In the genomic region with DNA sequence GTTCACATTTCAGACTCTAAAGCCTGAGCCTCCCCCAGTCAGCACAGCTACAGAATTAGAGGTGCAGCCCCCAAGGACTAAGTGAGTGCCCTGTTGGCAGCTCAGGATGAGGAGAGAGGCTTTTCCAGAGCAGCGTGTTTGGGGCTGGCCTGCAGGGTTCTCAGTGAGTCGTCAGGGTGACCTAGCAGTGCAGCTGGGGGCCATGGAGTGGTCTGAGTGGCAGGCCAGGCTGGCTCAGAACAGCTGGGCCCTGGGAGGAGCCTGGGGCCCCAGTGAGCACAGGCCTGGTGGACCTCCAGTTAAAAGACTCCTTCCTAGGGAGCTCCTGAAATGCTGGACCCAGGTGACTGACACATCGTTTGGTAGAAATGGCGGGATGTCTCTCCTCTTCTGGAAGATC, we compare ENCODE assay signal across 23 cellular contexts.
"Had no signal": no experiment of that assay in that cellular context is flagged by ENCODE, and none has a peak within 500 bp of the region (broad histone marks: within the 10 kb centered on the region; RNA-seq: fewer than 3 reads in every experiment).

No MANE protein-coding gene starts in this region.

- H3K9me3 Mint-ChIP-seq: activated T-helper 1 cell treated with anti-CD3 and anti-CD28 coated beads, Interleukin-12 subunit alpha, Interleukin-12 subunit beta, Interleukin-2, Interleukin-4 antibody, amounts not matched to agents 30 ng/mL and 10 ng/mL and 1 ng/mL, durations not matched to agents 14 hours and 24 hours and 36 hours had no signal

- FAIRE-seq: islet of Langerhans had no signal

- H3K27me3 Mint-ChIP-seq: progenitor cell of endocrine pancreas had no signal

- H3K4me1 Mint-ChIP-seq: activated naive CD8-positive, alpha-beta T cell treated with anti-CD3 and anti-CD28 coated beads for 36 hours; mesothelial cell of epicardium had no signal

- H3K4me3 ChIP-seq: cardiac muscle cell, hepatocyte, lower lobe of right lung, tibial artery, uterus had no signal

- ATAC-seq: activated CD4-positive, CD25-positive, alpha-beta regulatory T cell treated with anti-CD3 and anti-CD28 coated beads, Interleukin-2, amount 50 U/mL, for 24 hours; left colon; lower lobe of right lung; stimulated activated naive CD8-positive, alpha-beta T cell treated with anti-CD3 and anti-CD28 coated beads, Interleukin-15, Interleukin-2, amounts not matched to agents 100 U/mL and 50 U/mL, for 24 hours had no signal

- H3K27ac ChIP-seq: cardiac muscle cell, epithelial cell of prostate, hepatocyte, lower lobe of right lung, tibial artery, uterus had no signal

- H3K36me3 ChIP-seq: cardiac muscle cell, lower lobe of right lung, tibial artery, uterus had no signal

- H3K4me1 ChIP-seq: lower lobe of right lung, tibial artery, uterus had no signal

- H3K27ac Mint-ChIP-seq: activated naive CD8-positive, alpha-beta T cell treated with anti-CD3 and anti-CD28 coated beads for 36 hours; activated T-helper 1 cell treated with anti-CD3 and anti-CD28 coated beads, Interleukin-12 subunit alpha, Interleukin-12 subunit beta, Interleukin-2, Interleukin-4 antibody, amounts not matched to agents 30 ng/mL and 10 ng/mL and 1 ng/mL, durations not matched to agents 14 hours and 24 hours and 36 hours; mesothelial cell of epicardium; nephron; progenitor cell of endocrine pancreas had no signal

- H3K4me3 Mint-ChIP-seq: activated naive CD8-positive, alpha-beta T cell treated with anti-CD3 and anti-CD28 coated beads for 36 hours; activated T-helper 1 cell treated with anti-CD3 and anti-CD28 coated beads, Interleukin-12 subunit alpha, Interleukin-12 subunit beta, Interleukin-2, Interleukin-4 antibody, amounts not matched to agents 30 ng/mL and 10 ng/mL and 1 ng/mL, durations not matched to agents 14 hours and 24 hours and 36 hours; mesothelial cell of epicardium; nephron had no signal

- H3K79me2 ChIP-seq: hepatocyte had no signal

- H3K4me2 ChIP-seq: hepatocyte had no signal

- H3K27me3 ChIP-seq: cardiac muscle cell, hepatocyte, tibial artery, uterus had no signal

- H3K36me3 Mint-ChIP-seq: activated naive CD8-positive, alpha-beta T cell treated with anti-CD3 and anti-CD28 coated beads for 36 hours; mesothelial cell of epicardium had no signal

- DNase-seq: activated CD4-positive, alpha-beta T cell treated with anti-CD3 and anti-CD28 coated beads, Interleukin-2, amount 50 U/mL, for 1 hour; activated naive CD4-positive, alpha-beta T cell; activated naive CD8-positive, alpha-beta T cell treated with anti-CD3 and anti-CD28 coated beads for 36 hours; activated T-cell treated with anti-CD3 and anti-CD28 coated beads for 4 hours; amygdala; foreskin fibroblast; left colon; lower lobe of right lung; occipital lobe; stimulated activated CD4-positive, alpha-beta T cell treated with anti-CD3 and anti-CD28 coated beads, Interleukin-2, amount 100 ng/mL, for 24 hours; stimulated activated naive CD8-positive, alpha-beta T cell treated with anti-CD3 and anti-CD28 coated beads, Interleukin-15, Interleukin-2, amounts not matched to agents 100 U/mL and 50 U/mL, for 24 hours; substantia nigra; tibial artery; uterus had no signal

- H3K9me3 ChIP-seq: lower lobe of right lung, uterus had no signal
